29 cellular contexts compared by ENCODE assay signal in the genomic region with DNA sequence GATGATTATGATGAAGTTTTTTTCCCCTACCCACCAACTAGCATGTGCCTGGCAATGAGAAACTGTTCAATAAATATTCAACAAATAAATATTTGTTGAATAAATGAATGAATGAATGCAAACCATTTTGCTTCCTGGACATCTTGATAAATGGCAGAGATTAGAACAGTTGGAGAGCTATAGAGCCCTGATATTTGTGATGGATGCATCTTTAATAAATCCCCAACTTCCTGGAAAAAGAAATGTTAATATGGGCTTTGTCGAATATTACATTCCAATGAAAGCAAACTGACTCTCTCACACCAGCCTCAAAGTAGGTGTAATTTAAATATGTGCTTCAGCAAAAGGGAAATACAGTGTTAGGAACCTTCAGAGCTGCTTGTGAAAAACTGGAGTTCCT.
"Had no signal": no experiment of that assay in that cellular context is flagged by ENCODE, and none has a peak within 500 bp of the region (broad histone marks: within the 10 kb centered on the region; RNA-seq: fewer than 3 reads in every experiment).

No MANE protein-coding gene starts in this region.

- H3K27me3 ChIP-seq: suprapubic skin, testis, tibial artery, transverse colon, upper lobe of left lung, upper lobe of right lung, uterus, vagina had no signal

- H3K27me3 Mint-ChIP-seq: stimulated activated naive CD8-positive, alpha-beta T cell treated with anti-CD3 and anti-CD28 coated beads, Interleukin-15, amount 100 ng/mL, for 72 hours; stimulated activated naive CD8-positive, alpha-beta T cell treated with anti-CD3 and anti-CD28 coated beads, Interleukin-15, Interleukin-2, amounts not matched to agents 100 ng/mL and 50 ng/mL, for 24 hours; type B pancreatic cell had no signal

- H3K4me3 ChIP-seq: stomach, suprapubic skin, testis, thoracic aorta, thyroid gland, tibial artery, tibial nerve, transverse colon, upper lobe of left lung, upper lobe of right lung, uterus, vagina had no signal

- H3K4me1 Mint-ChIP-seq: stimulated activated memory B cell treated with anti-CD40 and anti-IgM and Interleukin-4, amounts not matched to agents 10 μg/mL and 1 μg/mL and 100 μg/mL, for 72 hours; stimulated activated naive B cell treated with anti-CD40 and anti-IgM and Interleukin-4, amounts not matched to agents 10 μg/mL and 1 μg/mL and 100 μg/mL, for 72 hours had no signal

- FAIRE-seq: urothelium cell line had no signal

- H3K27ac ChIP-seq: stomach, suprapubic skin, testis, thoracic aorta, thyroid gland, tibial artery, tibial nerve, transverse colon, upper lobe of left lung, upper lobe of right lung, uterus, vagina had no signal

- H3K36me3 Mint-ChIP-seq: stimulated activated effector memory CD8-positive, alpha-beta T cell treated with anti-CD3 and anti-CD28 coated beads, Interleukin-12 subunit alpha, Interleukin-12 subunit beta, amount 100 ng/mL, for 72 hours; stimulated activated memory B cell treated with anti-CD40 and anti-IgM and Interleukin-4, amounts not matched to agents 10 μg/mL and 1 μg/mL and 100 μg/mL, for 72 hours; type B pancreatic cell had no signal

- H3K9me3 ChIP-seq: stomach, suprapubic skin, testis, thoracic aorta, thyroid gland, tibial artery, tibial nerve, transverse colon, upper lobe of left lung, upper lobe of right lung, uterus, vagina had no signal

- H3K36me3 ChIP-seq: stomach, suprapubic skin, thoracic aorta, thyroid gland, tibial artery, tibial nerve, transverse colon, upper lobe of left lung, upper lobe of right lung, uterus, vagina had no signal

- H3K27ac Mint-ChIP-seq: stimulated activated effector memory CD8-positive, alpha-beta T cell treated with anti-CD3 and anti-CD28 coated beads, Interleukin-12 subunit alpha, Interleukin-12 subunit beta, amount 100 ng/mL, for 72 hours; stimulated activated memory B cell treated with anti-CD40 and anti-IgM and Interleukin-4, amounts not matched to agents 10 μg/mL and 1 μg/mL and 100 μg/mL, for 72 hours; stimulated activated naive B cell treated with anti-CD40 and anti-IgM and Interleukin-4, amounts not matched to agents 10 μg/mL and 1 μg/mL and 100 μg/mL, for 72 hours; stimulated activated naive CD8-positive, alpha-beta T cell treated with anti-CD3 and anti-CD28 coated beads, Interleukin-15, Interleukin-2, amounts not matched to agents 100 ng/mL and 50 ng/mL, for 24 hours; type B pancreatic cell had no signal

- H3K4me1 ChIP-seq: stomach, suprapubic skin, testis, thyroid gland, tibial artery, tibial nerve, transverse colon, upper lobe of left lung, upper lobe of right lung, uterus, vagina had no signal

- H3K4me3 Mint-ChIP-seq: stimulated activated effector memory CD8-positive, alpha-beta T cell treated with anti-CD3 and anti-CD28 coated beads, Interleukin-12 subunit alpha, Interleukin-12 subunit beta, amount 100 ng/mL, for 72 hours; stimulated activated memory B cell treated with anti-CD40 and anti-IgM and Interleukin-4, amounts not matched to agents 10 μg/mL and 1 μg/mL and 100 μg/mL, for 72 hours; stimulated activated naive B cell treated with anti-CD40 and anti-IgM and Interleukin-4, amounts not matched to agents 10 μg/mL and 1 μg/mL and 100 μg/mL, for 72 hours; stimulated activated naive CD8-positive, alpha-beta T cell treated with anti-CD3 and anti-CD28 coated beads, Interleukin-15, amount 100 ng/mL, for 72 hours; stimulated activated naive CD8-positive, alpha-beta T cell treated with anti-CD3 and anti-CD28 coated beads, Interleukin-15, Interleukin-2, amounts not matched to agents 100 ng/mL and 50 ng/mL, for 24 hours; type B pancreatic cell had no signal

- DNase-seq: stimulated activated CD4-positive, alpha-beta T cell treated with anti-CD3 and anti-CD28 coated beads, Interleukin-2, amount 100 ng/mL, for 48 hours; stimulated activated CD4-positive, alpha-beta T cell treated with anti-CD3 and anti-CD28 coated beads, Interleukin-4, amount 100 ng/mL, for 1 hour; stimulated activated CD4-positive, alpha-beta T cell treated with anti-CD3 and anti-CD28 coated beads, Interleukin-4, amount 100 ng/mL, for 24 hours; stimulated activated CD4-positive, alpha-beta T cell treated with anti-CD3 and anti-CD28 coated beads, Interleukin-4, amount 100 ng/mL, for 4 hours; stimulated activated CD8-positive, alpha-beta memory T cell treated with anti-CD3 and anti-CD28 coated beads, Interleukin-4, amount 100 ng/mL, for 48 hours; stimulated activated naive B cell treated with anti-CD40 and anti-IgM and Interleukin-4, amounts not matched to agents 10 μg/mL and 1 μg/mL and 100 μg/mL, for 72 hours; stimulated activated naive CD4-positive, alpha-beta T cell; stimulated activated naive CD4-positive, alpha-beta T cell treated with Interleukin-2 at 50 U/mL for 16 hours; stimulated activated naive CD8-positive, alpha-beta T cell treated with anti-CD3 and anti-CD28 coated beads, Interleukin-15, amount 100 ng/mL, for 72 hours; stimulated activated naive CD8-positive, alpha-beta T cell treated with anti-CD3 and anti-CD28 coated beads, Interleukin-15, Interleukin-2, amounts not matched to agents 100 U/mL and 50 U/mL, for 24 hours; stomach; substantia nigra; testis; thyroid gland; tibial artery; transverse colon; trophoblast cell; upper lobe of left lung; upper lobe of right lung; uterus had no signal

- H3K9me3 Mint-ChIP-seq: stimulated activated effector memory CD8-positive, alpha-beta T cell treated with anti-CD3 and anti-CD28 coated beads, Interleukin-12 subunit alpha, Interleukin-12 subunit beta, amount 100 ng/mL, for 72 hours; stimulated activated memory B cell treated with anti-CD40 and anti-IgM and Interleukin-4, amounts not matched to agents 10 μg/mL and 1 μg/mL and 100 μg/mL, for 72 hours; stimulated activated naive B cell treated with anti-CD40 and anti-IgM and Interleukin-4, amounts not matched to agents 10 μg/mL and 1 μg/mL and 100 μg/mL, for 72 hours; stimulated activated naive CD8-positive, alpha-beta T cell treated with anti-CD3 and anti-CD28 coated beads, Interleukin-15, amount 100 ng/mL, for 72 hours; stimulated activated naive CD8-positive, alpha-beta T cell treated with anti-CD3 and anti-CD28 coated beads, Interleukin-15, Interleukin-2, amounts not matched to agents 100 ng/mL and 50 ng/mL, for 24 hours; type B pancreatic cell had no signal

- ATAC-seq: stimulated activated effector memory CD8-positive, alpha-beta T cell treated with anti-CD3 and anti-CD28 coated beads, Interleukin-12 subunit alpha, Interleukin-12 subunit beta, amount 100 ng/mL, for 72 hours; stimulated activated memory B cell treated with anti-CD40 and anti-IgM and Interleukin-4, amounts not matched to agents 10 μg/mL and 1 μg/mL and 100 μg/mL, for 72 hours; stimulated activated naive B cell treated with anti-CD40 and anti-IgM and Interleukin-4, amounts not matched to agents 10 μg/mL and 1 μg/mL and 100 μg/mL, for 72 hours; stimulated activated naive CD8-positive, alpha-beta T cell treated with anti-CD3 and anti-CD28 coated beads, Interleukin-15, amount 100 ng/mL, for 72 hours; stimulated activated naive CD8-positive, alpha-beta T cell treated with anti-CD3 and anti-CD28 coated beads, Interleukin-15, Interleukin-2, amounts not matched to agents 100 U/mL and 50 U/mL, for 24 hours; upper lobe of right lung had no signal
